Comparison of ENCODE assay signal across 8 cellular contexts in the genomic region with DNA sequence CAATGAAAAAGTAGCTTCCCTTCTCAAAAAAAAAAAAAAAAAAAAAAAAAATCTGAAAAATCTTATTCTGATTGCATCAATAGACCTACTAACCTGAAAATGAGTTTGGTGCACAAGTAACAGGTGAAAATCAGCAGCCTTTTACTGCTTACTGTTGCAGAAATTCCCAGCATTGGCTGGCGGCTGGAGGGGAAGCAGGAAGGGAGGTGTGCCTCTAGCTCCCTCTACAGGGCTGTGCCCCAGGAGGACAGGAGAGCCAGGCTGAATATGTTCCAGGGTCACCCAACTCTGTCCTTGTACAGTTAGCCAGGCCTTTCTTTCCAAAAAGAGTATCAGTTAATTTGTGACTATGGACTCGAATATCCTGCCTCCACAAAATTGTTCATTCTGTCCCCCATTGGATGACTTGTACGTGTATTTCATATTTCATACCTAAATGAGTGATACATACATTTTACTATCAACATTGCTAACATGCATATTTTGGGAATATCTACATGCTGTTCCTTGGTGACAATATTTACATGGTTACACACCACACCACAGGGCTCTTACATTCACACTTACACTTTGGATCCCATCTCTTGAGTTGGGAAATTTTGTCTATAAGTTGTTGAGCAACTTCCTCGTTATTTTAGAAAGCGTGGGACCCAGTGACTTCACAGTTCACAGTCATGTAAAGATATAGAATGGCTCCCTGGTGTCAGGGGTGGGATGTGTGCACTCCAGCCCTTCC.
DNase-seq lines count a peak whose midpoint lies in the region; ATAC-seq and TF ChIP-seq lines count a peak whose summit lies in the region.

No MANE protein-coding gene starts in this region.

- 27 to 43% (median 36%) methylated on average over 5 of the region's 5 CpGs for WGBS in adrenal gland, 4 donors

- no peak for TF ChIP-seq POLR2A in adrenal gland (IDR thresholded peaks at IDR 0.05)

- no peaks in the 10 kb centered on the region for H3K27me3 ChIP-seq in HUES48 (ENCODE audit: control insufficient read depth, insufficient read depth, low read length)
- no peaks in the 10 kb centered on the region for H3K27me3 ChIP-seq in adrenal gland
- H3K27me3 ChIP-seq in right atrium auricular region = no peaks in the 10 kb centered on the region
- no peaks in the 10 kb centered on the region for H3K27me3 ChIP-seq in rectal smooth muscle tissue (ENCODE audit: control insufficient read depth, insufficient read depth, low read length)

- ATAC-seq in GM21360 (IDR thresholded peaks at IDR 0.05; ENCODE audit: unreplicated experiment) = no peak

- intact Hi-C loops in adrenal gland (cut with DNase I) = loop anchor here (5.0 to 10.0 kb wide), 3 partner anchors 81 to 124 kb away; partner anchors contain the start of gene SAMD4A (in 2 of the 2)

- DNase-seq in GF-D8 (lab: John Stamatoyannopoulos, UW) = peak; percentile 13
- DNase-seq in SHP77 (lab: John Stamatoyannopoulos, UW) = peak; percentile 20 to 50
- DNase-seq in adrenal gland = peak; percentile 82 to 94 (median 89)
- DNase-seq in right atrium auricular region (ENCODE audit: low spot score) = peak; percentile 86
- DNase-seq in NOMO-1 treated with DMSO at 0.1 percent for 48 hours (lab: John Stamatoyannopoulos, UW; ENCODE audit: unreplicated experiment) = no peak

- H3K9me3 ChIP-seq in HUES48 (ENCODE audit: control insufficient read depth, insufficient read depth, low read length) (no peaks in the 10 kb centered on the region), adrenal gland (replicated peaks in 1 of 3) (no peaks in the 10 kb centered on the region), right atrium auricular region (no peaks in the 10 kb centered on the region)

- H3K4me1 ChIP-seq in HUES48 (ENCODE audit: control insufficient read depth, insufficient read depth, low read length) (no peaks in the 10 kb centered on the region; the same call in 1 of the 2 replicates), adrenal gland (replicated peaks in 1 of 2) (peaks cover 14 to 17% of the 10 kb centered on the region in 2 donors), right atrium auricular region (peaks cover 0 to 52% of the 10 kb centered on the region in 2 donors), rectal smooth muscle tissue (ENCODE audit: control insufficient read depth, insufficient read depth, low read length) (peaks cover 19% of the 10 kb centered on the region)

- H3K9ac ChIP-seq in HUES48 (ENCODE audit: low read depth, low read length) (no peak overlapping the region), rectal smooth muscle tissue (ENCODE audit: low read length) (no peak overlapping the region)

- H3K4me3 ChIP-seq in HUES48 (ENCODE audit: low read depth, low read length) (no peak overlapping the region), adrenal gland (no peak overlapping the region), right atrium auricular region (no peak overlapping the region), rectal smooth muscle tissue (ENCODE audit: low read length) (no peak overlapping the region)

- peak overlapping the region; percentile 40 for H3K27ac ChIP-seq in HUES48 (ENCODE audit: low read depth, low read length)
- H3K27ac ChIP-seq in adrenal gland = peak overlapping the region in 1 of 5 donors; percentile 8
- H3K27ac ChIP-seq in right atrium auricular region = peak overlapping the region; percentile 86 to 97
- H3K27ac ChIP-seq in rectal smooth muscle tissue (ENCODE audit: low read depth, low read length) = peak overlapping the region; percentile 7

- H3K36me3 ChIP-seq in HUES48 (ENCODE audit: control insufficient read depth, insufficient read depth, low read length) (no peaks in the 10 kb centered on the region), adrenal gland (replicated peaks in 1 of 2) (no peaks in the 10 kb centered on the region), right atrium auricular region (no peaks in the 10 kb centered on the region), rectal smooth muscle tissue (ENCODE audit: control insufficient read depth, insufficient read depth, low read length) (no peaks in the 10 kb centered on the region)

- TF ChIP-seq CTCF in adrenal gland (IDR thresholded peaks at IDR 0.05) = peak; percentile 85 to 94 (median 92)
- peak; percentile 73 to 90 for TF ChIP-seq CTCF in right atrium auricular region (IDR thresholded peaks at IDR 0.05)
